ENCODE assay signal across 13 cellular contexts in the genomic region with DNA sequence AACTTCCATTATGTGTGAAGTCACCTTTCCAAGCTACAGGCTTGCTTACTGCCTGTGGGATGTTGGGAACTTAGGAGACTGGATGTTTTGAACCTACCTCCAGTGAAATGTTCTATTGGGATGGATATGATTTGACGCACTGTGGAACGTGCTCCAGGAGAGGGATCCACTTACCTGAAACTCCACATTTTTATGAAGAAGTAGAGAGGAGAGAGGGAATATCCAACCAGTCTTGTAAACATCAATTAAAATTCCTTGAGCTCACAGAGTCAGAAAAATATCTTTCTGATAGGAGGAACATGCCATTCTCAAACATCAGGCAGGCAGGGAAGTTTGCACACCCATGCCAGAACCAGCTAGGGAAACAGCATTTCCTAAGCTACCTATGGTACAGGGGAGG.
"Had no signal": no experiment of that assay in that cellular context is flagged by ENCODE, and none has a peak within 500 bp of the region (broad histone marks: within the 10 kb centered on the region; RNA-seq: fewer than 3 reads in every experiment).

No MANE protein-coding gene starts in this region.

- H3K4me3 ChIP-seq: neural progenitor cell, ovary, stomach, thoracic aorta had no signal

- H3K4me1 ChIP-seq: neural progenitor cell had no signal

- DNase-seq: activated CD4-positive, alpha-beta memory T cell treated with anti-CD3 and anti-CD28 coated beads for 36 hours; activated CD4-positive, alpha-beta T cell treated with anti-CD3 and anti-CD28 coated beads for 36 hours; activated effector memory CD4-positive, alpha-beta T cell treated with Interleukin-2 at 50 U/mL for 16 hours; activated naive CD4-positive, alpha-beta T cell treated with anti-CD3 and anti-CD28 coated beads, Interleukin-2, amount 50 U/mL, for 16 hours; activated T-cell treated with anti-CD3 and anti-CD28 coated beads, Interleukin-2, amount 50 U/mL, for 4 hours; glutamatergic neuron; ovary; stimulated activated CD4-positive, alpha-beta T cell treated with anti-CD3 and anti-CD28 coated beads, Interleukin-12 subunit alpha, Interleukin-12 subunit beta, amount 100 ng/mL, for 4 hours; stimulated activated CD4-positive, alpha-beta T cell treated with anti-CD3 and anti-CD28 coated beads, Interleukin-2, amount 100 ng/mL, for 24 hours; stomach had no signal

- H3K4me3 Mint-ChIP-seq: activated CD4-positive, alpha-beta memory T cell treated with anti-CD3 and anti-CD28 coated beads for 36 hours; activated CD4-positive, alpha-beta T cell treated with anti-CD3 and anti-CD28 coated beads for 36 hours; activated T-cell treated with anti-CD3 and anti-CD28 coated beads, Interleukin-2, amount 50 U/mL, for 4 hours; brain; neural progenitor cell had no signal

- ATAC-seq: activated CD4-positive, alpha-beta T cell treated with anti-CD3 and anti-CD28 coated beads for 36 hours; activated T-cell treated with anti-CD3 and anti-CD28 coated beads, Interleukin-2, amount 50 U/mL, for 4 hours had no signal

- H3K27me3 ChIP-seq: neural progenitor cell, ovary had no signal

- H3K9me3 Mint-ChIP-seq: activated CD4-positive, alpha-beta memory T cell treated with anti-CD3 and anti-CD28 coated beads for 36 hours; activated T-cell treated with anti-CD3 and anti-CD28 coated beads, Interleukin-2, amount 50 U/mL, for 4 hours; brain had no signal

- H3K27ac ChIP-seq: neural progenitor cell, ovary, thoracic aorta had no signal

- H3K9me3 ChIP-seq: ovary, stomach, thoracic aorta had no signal

- H3K4me1 Mint-ChIP-seq: activated CD4-positive, alpha-beta T cell treated with anti-CD3 and anti-CD28 coated beads for 36 hours; brain; neural progenitor cell had no signal

- H3K27me3 Mint-ChIP-seq: activated CD4-positive, alpha-beta T cell treated with anti-CD3 and anti-CD28 coated beads for 36 hours had no signal

- H3K36me3 ChIP-seq: neural progenitor cell, ovary, stomach, thoracic aorta had no signal

- H3K36me3 Mint-ChIP-seq: activated CD4-positive, alpha-beta memory T cell treated with anti-CD3 and anti-CD28 coated beads for 36 hours; brain; neural progenitor cell had no signal

- H3K27ac Mint-ChIP-seq: activated CD4-positive, alpha-beta memory T cell treated with anti-CD3 and anti-CD28 coated beads for 36 hours; activated CD4-positive, alpha-beta T cell treated with anti-CD3 and anti-CD28 coated beads for 36 hours; brain; neural progenitor cell had no signal
